In genomic region chr5:923473-923873, GRCh38 we compare ENCODE assay signal across 9 cellular contexts. TPM values are rescaled to one million over a fixed set of nuclear protein-coding genes. Genes with fewer than 3 reads are reported as not detected.
DNase-seq lines count a peak whose midpoint lies in the region; ATAC-seq and TF ChIP-seq lines count a peak whose summit lies in the region.
"Had no signal": no experiment of that assay in that cellular context is flagged by ENCODE, and none has a peak within 500 bp of the region (broad histone marks: within the 10 kb centered on the region; RNA-seq: fewer than 3 reads in every experiment).

No MANE protein-coding gene starts in this region.

- TF ChIP-seq POLR2A in lower leg skin (IDR thresholded peaks at IDR 0.05) = no peak

- H3K27me3 Mint-ChIP-seq in chondrocyte (ENCODE audit: low read depth) = peaks cover 31% of the 10 kb centered on the region

- intact Hi-C loops in lower leg skin (cut with DNase I; ENCODE audit: low total_unique reads) = no loop called here

- WGBS in lower leg skin, 2 donors = 17 to 20% methylated on average over 14 of the region's 14 CpGs

- no peak overlapping the region for H3K4me3 Mint-ChIP-seq in chondrocyte (ENCODE audit: unreplicated experiment)

- peak; percentile 78 for ATAC-seq in HG03135 (IDR thresholded peaks at IDR 0.05; ENCODE audit: unreplicated experiment)

- no peak overlapping the region for H3K4me3 ChIP-seq in lower leg skin (ENCODE audit: low read depth, poor library complexity, severe bottlenecking)
- H3K4me3 ChIP-seq: BLaER1 treated with 17β-estradiol and CSF1 and Interleukin-3, amounts not matched to agents 10 nM and 100 nM had no signal

- peaks cover 6% of the 10 kb centered on the region for H3K4me1 Mint-ChIP-seq in chondrocyte (ENCODE audit: low read depth)

- TF ChIP-seq CTCF in chondrocyte (IDR thresholded peaks at IDR 0.05) = peak; percentile 95
- no peak for TF ChIP-seq CTCF in lower leg skin (IDR thresholded peaks at IDR 0.05)

- peaks cover 8% of the 10 kb centered on the region for H3K9me3 Mint-ChIP-seq in chondrocyte (ENCODE audit: low read depth)

- no peak overlapping the region for H3K27ac Mint-ChIP-seq in chondrocyte (ENCODE audit: unreplicated experiment)

- peak; percentile 22 to 49 for DNase-seq in NCI-H187 (lab: John Stamatoyannopoulos, UW)
- DNase-seq in NCI-H187 treated with DMSO at 0.1 percent for 48 hours (lab: John Stamatoyannopoulos, UW) = no peak
- DNase-seq in NCI-H460 (ENCODE audit: extremely low read depth, low read depth) = peak; percentile 84
- peak; percentile 67 to 69 for DNase-seq in activated CD4-positive, alpha-beta T cell treated with anti-CD3 and anti-CD28 coated beads for 4 hours
- no peak for DNase-seq in chondrocyte (ENCODE audit: low spot score)
- DNase-seq in lower leg skin (ENCODE audit: low spot score in 2 of 2) = peak; percentile 61 to 92
- peak; percentile 45 for DNase-seq in stimulated activated CD8-positive, alpha-beta memory T cell treated with anti-CD3 and anti-CD28 coated beads, Interleukin-12 subunit alpha, Interleukin-12 subunit beta, amount 100 ng/mL, for 4 hours (ENCODE audit: low read depth)

- peaks cover 4% of the 10 kb centered on the region for H3K36me3 Mint-ChIP-seq in chondrocyte (ENCODE audit: low read depth)

RNA-seq across cellular contexts. Expression of gene TRIP13, which starts 30.8 kb away (rescaled TPM):
- total RNA-seq in NCI-H460 (2014; rRNA removed; shearing (Covaris generic)) = 35.1 and 45.5 TPM in 2 replicates
- polyA plus RNA-seq in NCI-H460 (2014; cell fraction: nucleus; rRNA removed) = 99.6 and 107 TPM in 2 replicates
- total RNA-seq in chondrocyte (4.9 to 8.1 TPM (median 6.4 TPM) in 3 replicates), lower leg skin (1 to 10 TPM in 3 of 4 donors, under 1 TPM in 1; 0.53 to 3.0 (median 1.6) TPM)

RNA-seq across cellular contexts. Expression of gene BRD9, which starts 30.9 kb away (rescaled TPM):
- 25.4 and 30.4 TPM in 2 replicates for total RNA-seq in NCI-H460 (2014; rRNA removed; shearing (Covaris generic))
- polyA plus RNA-seq in NCI-H460 (2014; cell fraction: nucleus; rRNA removed) = 64.5 and 114 TPM in 2 replicates
- total RNA-seq in chondrocyte (26.5 to 30.4 TPM (median 30.1 TPM) in 3 replicates), lower leg skin (10 to 100 TPM; 27.5 to 49.6 (median 28.6) TPM)

Comparison
In these comparisons a context has a peak if more than half of its experiments do, and no peak if none do; other contexts are left out.
1. DNase-seq: peak in NCI-H187 (2 of 2), NCI-H460 (single experiment), activated CD4-positive, alpha-beta T cell treated with anti-CD3 and anti-CD28 coated beads for 4 hours (2 of 2), lower leg skin (2 of 2) and stimulated activated CD8-positive, alpha-beta memory T cell treated with anti-CD3 and anti-CD28 coated beads, Interleukin-12 subunit alpha, Interleukin-12 subunit beta, amount 100 ng/mL, for 4 hours (single experiment); none in NCI-H187 treated with DMSO at 0.1 percent for 48 hours (single experiment) and chondrocyte (single experiment).